18 cellular contexts compared by ENCODE assay signal in genomic region chr6:56241106-56241812, GRCh38. TPM values are rescaled to one million over a fixed set of nuclear protein-coding genes. Genes with fewer than 3 reads are reported as not detected.
A peak's percentile ranks its signal among the peaks of the same experiment; 100 is the strongest.
DNase-seq lines count a peak whose midpoint lies in the region; ATAC-seq and TF ChIP-seq lines count a peak whose summit lies in the region.
"Had no signal": no experiment of that assay in that cellular context is flagged by ENCODE, and none has a peak within 500 bp of the region (broad histone marks: within the 10 kb centered on the region; RNA-seq: fewer than 3 reads in every experiment).

No MANE protein-coding gene starts in this region.

- TF ChIP-seq EP300 in sigmoid colon (IDR thresholded peaks at IDR 0.05): no peak

- TF ChIP-seq CTCF in sigmoid colon (IDR thresholded peaks at IDR 0.05) (no peak), hepatocyte (IDR thresholded peaks at IDR 0.05; ENCODE audit: poor library complexity) (no peak)

- H3K9me3 Mint-ChIP-seq in stimulated activated naive CD8-positive, alpha-beta T cell treated with anti-CD3 and anti-CD28 coated beads, Interleukin-15, amount 100 ng/mL, for 72 hours: no peaks in the 10 kb centered on the region

- H3K4me1 ChIP-seq in sigmoid colon: peaks cover 0 to 95% (median 62%) of the 10 kb centered on the region in 4 donors
- H3K4me1 ChIP-seq in hepatocyte (ENCODE audit: insufficient read depth): peaks cover 17% of the 10 kb centered on the region
- H3K4me1 ChIP-seq: colonic mucosa had no signal

- H3K79me2 ChIP-seq in hepatocyte: no peaks in the 10 kb centered on the region

- no peaks in the 10 kb centered on the region for H3K27me3 Mint-ChIP-seq in stimulated activated naive CD8-positive, alpha-beta T cell treated with anti-CD3 and anti-CD28 coated beads, Interleukin-15, amount 100 ng/mL, for 72 hours

- no peaks in the 10 kb centered on the region for H3K9me2 ChIP-seq in hepatocyte (replicated peaks; ENCODE audit: insufficient read depth)

- H3K4me2 ChIP-seq in hepatocyte: no peak overlapping the region

- no peaks in the 10 kb centered on the region for H4K20me1 ChIP-seq in hepatocyte (ENCODE audit: insufficient read depth, poor library complexity, severe bottlenecking)

- no peak for ATAC-seq in stimulated activated naive CD8-positive, alpha-beta T cell treated with anti-CD3 and anti-CD28 coated beads, Interleukin-15, amount 100 ng/mL, for 72 hours
- ATAC-seq in HG02588 (IDR thresholded peaks at IDR 0.05; ENCODE audit: unreplicated experiment): no peak

- no peak overlapping the region for H2AFZ ChIP-seq in hepatocyte

- H3K4me3 ChIP-seq in sigmoid colon (no peak overlapping the region), hepatocyte (no peak overlapping the region)
- H3K4me3 ChIP-seq: colonic mucosa had no signal

- no peaks in the 10 kb centered on the region for H3K4me1 Mint-ChIP-seq in stimulated activated naive CD8-positive, alpha-beta T cell treated with anti-CD3 and anti-CD28 coated beads, Interleukin-15, amount 100 ng/mL, for 72 hours

- H3K36me3 ChIP-seq in sigmoid colon: no peaks in the 10 kb centered on the region
- H3K36me3 ChIP-seq in hepatocyte (replicated peaks; ENCODE audit: insufficient read depth, low read depth): no peaks in the 10 kb centered on the region
- H3K36me3 ChIP-seq: colonic mucosa had no signal

- in situ Hi-C loops in G401 (cut with HindIII; ENCODE audit: low sequenced_read_pairs): no loop called here

- intact Hi-C loops in sigmoid colon (cut with DNase I): no loop called here

- H3K27me3 ChIP-seq in sigmoid colon (no peaks in the 10 kb centered on the region), hepatocyte (no peaks in the 10 kb centered on the region)
- H3K27me3 ChIP-seq: colonic mucosa had no signal

- peak overlapping the region; percentile 52 to 80 (median 72) for H3K27ac ChIP-seq in sigmoid colon
- no peak overlapping the region for H3K27ac ChIP-seq in hepatocyte
- H3K27ac ChIP-seq: colonic mucosa, epithelial cell of prostate had no signal

- H3K4me3 Mint-ChIP-seq in stimulated activated naive CD8-positive, alpha-beta T cell treated with anti-CD3 and anti-CD28 coated beads, Interleukin-15, amount 100 ng/mL, for 72 hours: no peak overlapping the region

- WGBS in sigmoid colon, 2 donors: 70 to 80% methylated on average over 5 of the region's 5 CpGs
- 85% methylated on average over 5 of the region's 5 CpGs for WGBS in hepatocyte (ENCODE audit: low lambda C conversion rate, missing lambda C conversion rate)

- DNase-seq in G401 (ENCODE audit: low spot score) (peak; percentile 71), NCI-H2171 treated with DMSO at 0.1 percent for 48 hours (lab: John Stamatoyannopoulos, UW) (peak; percentile 41), cerebellar cortex (ENCODE audit: low spot score) (peak; percentile 70), sigmoid colon (no peak), hepatocyte (ENCODE audit: low spot score) (no peak), dedifferentiated amniotic fluid mesenchymal stem cell (ENCODE audit: extremely low spot score) (no peak)
- no peak for DNase-seq in stimulated activated naive CD8-positive, alpha-beta T cell treated with anti-CD3 and anti-CD28 coated beads, Interleukin-15, amount 100 ng/mL, for 72 hours
- DNase-seq: activated CD8-positive, alpha-beta memory T cell treated with anti-CD3 and anti-CD28 coated beads for 24 hours; activated effector memory CD4-positive, alpha-beta T cell treated with Interleukin-2 at 50 U/mL for 16 hours; amygdala; colonic mucosa; head of caudate nucleus; islet precursor cell; MM.1S; NCI-H524 treated with DMSO at 0.1 percent for 48 hours; stimulated activated CD4-positive, alpha-beta T cell treated with anti-CD3 and anti-CD28 coated beads, Interleukin-4, amount 100 ng/mL, for 4 hours had no signal

- no peaks in the 10 kb centered on the region for H3K9me3 ChIP-seq in sigmoid colon
- no peaks in the 10 kb centered on the region for H3K9me3 ChIP-seq in hepatocyte (ENCODE audit: low read depth)
- H3K9me3 ChIP-seq: colonic mucosa had no signal

- no peak overlapping the region for H3K27ac Mint-ChIP-seq in stimulated activated naive CD8-positive, alpha-beta T cell treated with anti-CD3 and anti-CD28 coated beads, Interleukin-15, amount 100 ng/mL, for 72 hours

- no peak for TF ChIP-seq POLR2A in sigmoid colon (IDR thresholded peaks at IDR 0.05)

RNA-seq across cellular contexts. Expression of gene COL21A1, which starts 6.1 kb away (rescaled TPM):
- total RNA-seq in G401 (2014; rRNA removed; shearing (Covaris generic)): not detected in 2 replicates
- total RNA-seq in sigmoid colon (100 to 1,000 TPM in 1 of 4 donors, 10 to 100 TPM in 3; 21.6 to 110 (median 48.9) TPM), hepatocyte (44.7 and 59.2 TPM in 2 replicates)
- polyA plus RNA-seq in sigmoid colon (1 to 10 TPM in 1 of 3 donors, not detected in 2; 1.9 TPM), hepatocyte (34.5 and 36.2 TPM in 2 replicates)

Comparison
In these comparisons a context has a peak if more than half of its experiments do, and no peak if none do; other contexts are left out.
1. DNase-seq: peak in G401 (single experiment), NCI-H2171 treated with DMSO at 0.1 percent for 48 hours (single experiment) and cerebellar cortex (single experiment); none in sigmoid colon (single experiment), stimulated activated naive CD8-positive, alpha-beta T cell treated with anti-CD3 and anti-CD28 coated beads, Interleukin-15, amount 100 ng/mL, for 72 hours (0 of 2), hepatocyte (single experiment) and dedifferentiated amniotic fluid mesenchymal stem cell (single experiment).
2. RNA of gene COL21A1, which starts 6.1 kb away (total RNA-seq): 21.6 to 110 TPM in sigmoid colon and 44.7 to 59.2 TPM in hepatocyte; not detected in G401; every median in the first group is over 10 times any median in the second.